Comparison of ENCODE assay signal across 8 cellular contexts in the genomic region with DNA sequence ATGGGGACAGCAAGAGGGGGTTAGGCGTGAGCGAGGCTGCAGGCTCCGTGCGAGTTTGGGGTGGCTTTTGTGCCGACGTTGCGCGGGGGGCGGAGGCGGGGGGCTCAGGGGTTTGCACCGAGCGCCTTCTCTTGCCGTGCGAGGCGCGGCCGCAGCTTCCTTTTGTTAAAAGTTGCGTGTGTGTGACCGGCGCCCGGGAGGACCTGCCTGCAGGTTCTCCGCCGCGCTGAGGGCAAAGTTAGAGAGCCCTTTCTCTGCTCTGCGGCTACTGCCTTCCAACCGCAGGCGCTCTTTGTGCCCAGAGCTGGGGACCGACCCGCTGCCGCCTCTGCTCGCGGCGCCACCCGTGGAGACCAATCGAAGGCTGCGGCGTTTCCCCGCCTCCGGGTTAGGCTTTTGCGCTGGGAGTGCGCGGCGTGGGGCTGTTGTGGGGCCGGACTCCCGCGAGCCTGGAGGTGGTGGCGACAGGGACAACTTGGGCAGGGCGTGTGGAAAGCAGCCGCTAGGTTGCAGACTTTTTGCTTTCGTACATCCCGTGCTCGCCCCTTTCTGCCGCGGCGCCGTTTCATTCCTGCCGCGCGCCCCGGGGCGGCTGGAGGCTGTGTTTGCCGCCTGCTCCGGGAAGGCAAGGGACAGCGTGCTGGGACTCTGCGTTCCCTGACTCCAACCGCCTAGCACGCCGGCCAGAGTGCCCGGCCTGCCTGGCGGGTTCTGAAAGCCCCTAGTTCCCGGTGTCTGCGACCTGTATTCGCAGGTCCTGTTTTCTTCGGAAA. TPM values are rescaled to one million over a fixed set of nuclear protein-coding genes. Genes with fewer than 3 reads are reported as not detected.
DNase-seq lines count a peak whose midpoint lies in the region; ATAC-seq and TF ChIP-seq lines count a peak whose summit lies in the region.

No MANE protein-coding gene starts in this region.

- H3K4me1 ChIP-seq in body of pancreas: peaks cover 33% of the 10 kb centered on the region

- intact Hi-C loops in body of pancreas (cut with DNase I) (no loop called here), sciatic nerve (cut with DNase I) (no loop called here)

- peak in 1 of 3 donors; percentile 30 for TF ChIP-seq POLR2A in body of pancreas (IDR thresholded peaks at IDR 0.05)

- in situ Hi-C loops in SK-MEL-5 (cut with HindIII; ENCODE audit: low pct_unique_long_range_greater_than_20kb, low sequenced_read_pairs): no loop called here

- H3K27ac ChIP-seq in HL-60 (replicated peaks) (peak overlapping the region; percentile 66), body of pancreas (peak overlapping the region in 1 of 4 donors; percentile 29)

- DNase-seq in activated CD4-positive, alpha-beta T cell treated with anti-CD3 and anti-CD28 coated beads for 48 hours: peak; percentile 47
- no peak for DNase-seq in activated CD4-positive, alpha-beta T cell treated with anti-CD3 and anti-CD28 coated beads, Interleukin-2, amount 50 U/mL, for 4 hours
- peak; percentile 52 to 82 for DNase-seq in HL-60 (ENCODE audit: low read depth in 1 of 2, low spot score in 1 of 2)
- DNase-seq in SK-MEL-5 (ENCODE audit: low read depth, low spot score): peak; percentile 26
- DNase-seq in body of pancreas: peak; percentile 50 to 66 (median 59)
- peak; percentile 64 for DNase-seq in iPS-NIHi11 (ENCODE audit: low spot score)
- DNase-seq in sciatic nerve (ENCODE audit: low spot score): peak; percentile 62

- H3K36me3 ChIP-seq in body of pancreas (replicated peaks in 1 of 2; ENCODE audit: insufficient read depth in 1 of 2, low read depth in 2 of 2): no peaks in the 10 kb centered on the region

- H3K27me3 ChIP-seq in HL-60 (ENCODE audit: insufficient read depth, poor library complexity, severe bottlenecking): peaks cover 7% of the 10 kb centered on the region
- no peaks in the 10 kb centered on the region for H3K27me3 ChIP-seq in body of pancreas

- H3K9me3 ChIP-seq in body of pancreas: no peaks in the 10 kb centered on the region

- H3K4me3 ChIP-seq in HL-60 (replicated peaks; ENCODE audit: insufficient read depth, low read length) (peak overlapping the region; percentile 45), body of pancreas (peak overlapping the region; percentile 22 to 27)

- 0 to 2% methylated on average over 20 to 66 of the region's 74 CpGs for WGBS in body of pancreas, 2 donors

- TF ChIP-seq CTCF in HL-60 (IDR thresholded peaks at IDR 0.05; ENCODE audit: insufficient read depth, low read length) (no peak), body of pancreas (IDR thresholded peaks at IDR 0.05) (peak; percentile 10 to 54 (median 35))

- peak; percentile 79 for ATAC-seq in body of pancreas
- peak; percentile 80 for ATAC-seq in sciatic nerve
- no peak for ATAC-seq in HG02840 (IDR thresholded peaks at IDR 0.05; ENCODE audit: low FRiP score, unreplicated experiment)

RNA-seq across cellular contexts. Expression of gene KIT, which starts 0.8 kb away (rescaled TPM):
- 0.24 and 0.96 TPM in 2 replicates for total RNA-seq in SK-MEL-5 (2014; rRNA removed; shearing (Covaris generic))
- 0.05 and 0.08 TPM in 2 replicates for polyA plus RNA-seq in SK-MEL-5 (2015; cell fraction: cytosol; rRNA removed)
- 0.14 and 0.22 TPM in 2 replicates for polyA plus RNA-seq in SK-MEL-5 (2015; cell fraction: nucleus; rRNA removed)
- 1 to 10 TPM; 2.1 to 4.0 TPM for total RNA-seq in body of pancreas
- total RNA-seq in sciatic nerve: 4.9 TPM

Comparison
In these comparisons a context has a peak if more than half of its experiments do, and no peak if none do; other contexts are left out.
1. DNase-seq: peak in activated CD4-positive, alpha-beta T cell treated with anti-CD3 and anti-CD28 coated beads for 48 hours (single experiment), HL-60 (2 of 2), SK-MEL-5 (single experiment), body of pancreas (4 of 4), iPS-NIHi11 (single experiment) and sciatic nerve (single experiment); none in activated CD4-positive, alpha-beta T cell treated with anti-CD3 and anti-CD28 coated beads, Interleukin-2, amount 50 U/mL, for 4 hours (0 of 2).